18 cellular contexts compared by ENCODE assay signal in genomic region chr10:72090326-72090725, GRCh38. TPM values are rescaled to one million over a fixed set of nuclear protein-coding genes. Genes with fewer than 3 reads are reported as not detected.
DNase-seq lines count a peak whose midpoint lies in the region; ATAC-seq and TF ChIP-seq lines count a peak whose summit lies in the region.
"Had no signal": no experiment of that assay in that cellular context is flagged by ENCODE, and none has a peak within 500 bp of the region (broad histone marks: within the 10 kb centered on the region; RNA-seq: fewer than 3 reads in every experiment).

No MANE protein-coding gene starts in this region.

- no peak for ATAC-seq in right cardiac atrium
- ATAC-seq in T-cell (replicated peaks in 1 of 4) = no peak
- no peak for ATAC-seq in central memory CD8-positive, alpha-beta T cell (replicated peaks; ENCODE audit: extremely low read depth, poor library complexity, severe bottlenecking)
- ATAC-seq in stimulated activated memory B cell treated with anti-CD40 and anti-IgM and Interleukin-4, amounts not matched to agents 10 μg/mL and 1 μg/mL and 100 μg/mL, for 72 hours = no peak
- ATAC-seq in Right ventricle myocardium inferior = no peak
- ATAC-seq: gastrocnemius medialis had no signal

- POLR2A ChIA-PET in T-cell (lab: Charles Lee) = interaction anchor here (0.6 to 2.8 kb wide), 4 partner anchors 17 to 1331 kb away, joined by 4 to 10 read pairs (median 4); no protein-coding TSS in a partner anchor

- H3K4me3 Mint-ChIP-seq in T-cell (peak overlapping the region in 2 of 3 donors; percentile 69 to 96), osteocyte (ENCODE audit: unreplicated experiment) (no peak overlapping the region)
- H3K4me3 Mint-ChIP-seq in central memory CD8-positive, alpha-beta T cell = peak overlapping the region; percentile 97
- no peak overlapping the region for H3K4me3 Mint-ChIP-seq in stimulated activated memory B cell treated with anti-CD40 and anti-IgM and Interleukin-4, amounts not matched to agents 10 μg/mL and 1 μg/mL and 100 μg/mL, for 72 hours

- TF ChIP-seq CTCF in left ventricle myocardium inferior (IDR thresholded peaks at IDR 0.05; ENCODE audit: borderline replicate concordance) = no peak
- TF ChIP-seq CTCF in GM13976 (IDR thresholded peaks at IDR 0.05; ENCODE audit: borderline replicate concordance, control extremely low read depth, extremely low read depth, insufficient read depth, missing control alignments) = no peak
- TF ChIP-seq CTCF in osteocyte (IDR thresholded peaks at IDR 0.05) = no peak

- peaks cover 11% of the 10 kb centered on the region for H3K36me3 ChIP-seq in left ventricle myocardium inferior
- H3K36me3 ChIP-seq: gastrocnemius medialis had no signal

- 98% methylated on average over 3 of the region's 3 CpGs for WGBS in right cardiac atrium

- H3K9me3 ChIP-seq in left ventricle myocardium inferior (replicated peaks) (no peaks in the 10 kb centered on the region), right cardiac atrium (ENCODE audit: control insufficient read depth, low read length) (no peaks in the 10 kb centered on the region)
- H3K9me3 ChIP-seq: gastrocnemius medialis had no signal

- intact Hi-C loops in left ventricle myocardium inferior (cut with micrococcal nuclease) (no loop called here), right cardiac atrium (cut with DNase I) (no loop called here), Right ventricle myocardium inferior (cut with DNase I) (no loop called here)

- H3K27ac Mint-ChIP-seq in T-cell (peak overlapping the region; percentile 99 to 100), osteocyte (ENCODE audit: unreplicated experiment) (no peak overlapping the region)
- H3K27ac Mint-ChIP-seq in central memory CD8-positive, alpha-beta T cell (ENCODE audit: low read depth) = peak overlapping the region; percentile 98
- H3K27ac Mint-ChIP-seq in stimulated activated memory B cell treated with anti-CD40 and anti-IgM and Interleukin-4, amounts not matched to agents 10 μg/mL and 1 μg/mL and 100 μg/mL, for 72 hours = peak overlapping the region; percentile 95
- H3K27ac Mint-ChIP-seq: type B pancreatic cell had no signal

- H3K27me3 ChIP-seq in left ventricle myocardium inferior (ENCODE audit: low read depth) = peaks cover 19% of the 10 kb centered on the region
- H3K27me3 ChIP-seq in right cardiac atrium (ENCODE audit: control insufficient read depth, insufficient read depth) = no peaks in the 10 kb centered on the region

- H3K36me3 Mint-ChIP-seq in T-cell (peaks cover 25% of the 10 kb centered on the region), osteocyte (ENCODE audit: unreplicated experiment) (peaks cover 12% of the 10 kb centered on the region)
- peaks cover 31% of the 10 kb centered on the region for H3K36me3 Mint-ChIP-seq in central memory CD8-positive, alpha-beta T cell (ENCODE audit: insufficient read depth)
- H3K36me3 Mint-ChIP-seq in stimulated activated memory B cell treated with anti-CD40 and anti-IgM and Interleukin-4, amounts not matched to agents 10 μg/mL and 1 μg/mL and 100 μg/mL, for 72 hours = peaks cover 6% of the 10 kb centered on the region

- H3K27me3 Mint-ChIP-seq in T-cell (no peaks in the 10 kb centered on the region), osteocyte (ENCODE audit: unreplicated experiment) (peaks cover 28% of the 10 kb centered on the region)
- no peaks in the 10 kb centered on the region for H3K27me3 Mint-ChIP-seq in central memory CD8-positive, alpha-beta T cell
- no peaks in the 10 kb centered on the region for H3K27me3 Mint-ChIP-seq in stimulated activated memory B cell treated with anti-CD40 and anti-IgM and Interleukin-4, amounts not matched to agents 10 μg/mL and 1 μg/mL and 100 μg/mL, for 72 hours

- in situ Hi-C loops in GM13976 (cut with MboI; ENCODE audit: low sequenced_read_pairs, unreplicated experiment) = no loop called here

- CTCF ChIA-PET in T-cell (lab: Charles Lee) = interaction anchor here (0.6 to 1.2 kb wide), 5 partner anchors 23 to 247 kb away, joined by 3 to 5 read pairs (median 3); partner anchors contain the start of gene ANAPC16 (in 1 of the 2)

- DNase-seq in left ventricle myocardium inferior (no peak), right cardiac atrium (no peak), T-cell (no peak), GM13976 (ENCODE audit: low spot score) (no peak), osteocyte (ENCODE audit: extremely low spot score, unreplicated experiment) (no peak), Right ventricle myocardium inferior (ENCODE audit: missing footprints) (no peak)
- DNase-seq in central memory CD8-positive, alpha-beta T cell (ENCODE audit: low spot score in 2 of 2) = no peak
- DNase-seq: aorta; DMS79 treated with DMSO at 0.1 percent for 48 hours; gastrocnemius medialis; kidney; mammary epithelial cell; NCI-H526 treated with DMSO at 0.1 percent for 48 hours; posterior cingulate gyrus; Right ventricle myocardium superior; stimulated activated CD4-positive, alpha-beta T cell treated with anti-CD3 and anti-CD28 coated beads, Interleukin-1b, Interleukin-23, amount 100 ng/mL, for 48 hours had no signal

- peaks cover 42% of the 10 kb centered on the region for H3K4me1 ChIP-seq in left ventricle myocardium inferior
- no peaks in the 10 kb centered on the region for H3K4me1 ChIP-seq in right cardiac atrium (ENCODE audit: control insufficient read depth, insufficient read depth, low read length)

- H3K27ac ChIP-seq in left ventricle myocardium inferior (replicated peaks) (peak overlapping the region; percentile 89), right cardiac atrium (ENCODE audit: low read length) (no peak overlapping the region)
- H3K27ac ChIP-seq: gastrocnemius medialis had no signal

- H3K4me1 Mint-ChIP-seq in T-cell (peaks cover 40 to 46% (median 44%) of the 10 kb centered on the region in 3 donors), osteocyte (ENCODE audit: unreplicated experiment) (peaks cover 14% of the 10 kb centered on the region)
- H3K4me1 Mint-ChIP-seq in central memory CD8-positive, alpha-beta T cell = peaks cover 34% of the 10 kb centered on the region
- H3K4me1 Mint-ChIP-seq in stimulated activated memory B cell treated with anti-CD40 and anti-IgM and Interleukin-4, amounts not matched to agents 10 μg/mL and 1 μg/mL and 100 μg/mL, for 72 hours = peaks cover 28% of the 10 kb centered on the region

- H3K4me3 ChIP-seq in left ventricle myocardium inferior (no peak overlapping the region), right cardiac atrium (ENCODE audit: low read length) (no peak overlapping the region)
- H3K4me3 ChIP-seq: gastrocnemius medialis had no signal

- H3K9me3 Mint-ChIP-seq in T-cell = no peaks in the 10 kb centered on the region
- H3K9me3 Mint-ChIP-seq in central memory CD8-positive, alpha-beta T cell = no peaks in the 10 kb centered on the region
- no peaks in the 10 kb centered on the region for H3K9me3 Mint-ChIP-seq in stimulated activated memory B cell treated with anti-CD40 and anti-IgM and Interleukin-4, amounts not matched to agents 10 μg/mL and 1 μg/mL and 100 μg/mL, for 72 hours
- no peaks in the 10 kb centered on the region for H3K9me3 Mint-ChIP-seq in osteocyte (ENCODE audit: unreplicated experiment)
- H3K9me3 Mint-ChIP-seq: type B pancreatic cell had no signal

RNA-seq across cellular contexts. Expression of gene SPOCK2, which starts 2.0 kb away (rescaled TPM):
- total RNA-seq in left ventricle myocardium inferior (8.6 TPM), right cardiac atrium (10 to 100 TPM in 1 of 4 donors, 1 to 10 TPM in 3; 4.9 to 10.9 (median 6.9) TPM), T-cell (100 to 1,000 TPM; 501 to 684 (median 547) TPM), osteocyte (0.54 and 0.73 TPM in 2 replicates), Right ventricle myocardium inferior (10.4 TPM)
- 12.8 TPM for polyA plus RNA-seq in right cardiac atrium

Comparison
In these comparisons a context has a peak if more than half of its experiments do, and no peak if none do; other contexts are left out.
1. H3K4me3 Mint-ChIP-seq: peak in T-cell (2 of 3) and central memory CD8-positive, alpha-beta T cell (single experiment); none in stimulated activated memory B cell treated with anti-CD40 and anti-IgM and Interleukin-4, amounts not matched to agents 10 μg/mL and 1 μg/mL and 100 μg/mL, for 72 hours (single experiment) and osteocyte (single experiment).
2. RNA of gene SPOCK2, which starts 2.0 kb away (total RNA-seq): 501 to 684 TPM in T-cell; 10.4 TPM in Right ventricle myocardium inferior (single experiment), 8.6 TPM in left ventricle myocardium inferior (single experiment), 4.9 to 10.9 TPM in right cardiac atrium and 0.54 to 0.73 TPM in osteocyte; every median in the first group is over 10 times any median in the second.